Comparison of ENCODE assay signal across 8 cellular contexts in genomic region chr16:67846320-67847063, GRCh38. TPM values are rescaled to one million over a fixed set of nuclear protein-coding genes. Genes with fewer than 3 reads are reported as not detected.
DNase-seq lines count a peak whose midpoint lies in the region; ATAC-seq, FAIRE-seq and TF ChIP-seq lines count a peak whose summit lies in the region.

Gene NUTF2, plus strand, starts transcription at chr16:67846933. Its CDS starts 18,198 bp downstream, at chr16:67865131.

- H3K4me3 Mint-ChIP-seq in progenitor cell of endocrine pancreas (ENCODE audit: low read depth): peak within 1 kb of the TSS; percentile 90

- ATAC-seq in HG02852 (IDR thresholded peaks at IDR 0.05; ENCODE audit: unreplicated experiment) (peak; percentile 53), heart right ventricle (peak; percentile 84 to 93 (median 89))

- H3K9me3 Mint-ChIP-seq in progenitor cell of endocrine pancreas (ENCODE audit: low read depth): no peaks in the 10 kb centered on the region

- peaks cover 21 to 64% (median 57%) of the 10 kb centered on the region in 9 donors for H3K4me1 ChIP-seq in heart right ventricle

- intact Hi-C loops in T-helper 1 cell treated with Interleukin-12 subunit alpha and Interleukin-12 subunit beta and Interleukin-4 antibody, amounts not matched to agents 30 ng/mL and 1 ng/mL, for 36 hours (cut with micrococcal nuclease): loop anchor here (1.0 to 10.0 kb wide), 13 partner anchors 13 to 832 kb away; partner anchors contain the start of genes ACD, CTCF, GFOD2 and NFATC3
- intact Hi-C loops in heart right ventricle (cut with DNase I): loop anchor here in 3 of 10 donors (2.0 to 10.0 kb wide), 5 partner anchors 16 to 322 kb away; partner anchors contain the start of genes EDC4 (in 1 of the 3), RANBP10 (in 1 of the 3), RIPOR1 (in 1 of the 3) and TSNAXIP1 (in 1 of the 3)

- peak; percentile 88 for FAIRE-seq in GM12892 (lab: Jason Lieb, UNC)

- H3K4me3 ChIP-seq in heart right ventricle: peak within 1 kb of the TSS; percentile 55 to 100 (median 96)

- peaks cover 1% of the 10 kb centered on the region for H3K36me3 Mint-ChIP-seq in progenitor cell of endocrine pancreas (ENCODE audit: insufficient read depth)

- H3K27ac Mint-ChIP-seq in progenitor cell of endocrine pancreas: peak within 1 kb of the TSS; percentile 98

- H3K36me3 ChIP-seq in heart right ventricle: peaks cover 0 to 6% (median 0%) of the 10 kb centered on the region in 9 donors

- 1% methylated on average over 48 to 57 of the region's 57 CpGs for WGBS in heart right ventricle, 2 donors

- H3K9me3 ChIP-seq in heart right ventricle: no peaks in the 10 kb centered on the region

- H3K4me1 Mint-ChIP-seq in progenitor cell of endocrine pancreas (ENCODE audit: low read depth): peaks cover 41% of the 10 kb centered on the region

- H3K27me3 ChIP-seq in heart right ventricle: no peaks in the 10 kb centered on the region

- peak within 1 kb of the TSS; percentile 90 to 100 (median 97) for H3K27ac ChIP-seq in heart right ventricle

- DNase-seq in GM12892 (ENCODE audit: insufficient read length) (peak; percentile 95), NCI-H146 treated with DMSO at 0.1 percent for 48 hours (lab: John Stamatoyannopoulos, UW; ENCODE audit: unreplicated experiment) (peak; percentile 81), amniotic epithelial cell (ENCODE audit: low read depth) (peak; percentile 89), heart right ventricle (peak; percentile 96 to 97), progenitor cell of endocrine pancreas (ENCODE audit: low spot score, unreplicated experiment) (peak; percentile 97), ureter (ENCODE audit: low spot score) (peak; percentile 97)

- no peaks in the 10 kb centered on the region for H3K27me3 Mint-ChIP-seq in progenitor cell of endocrine pancreas

- peak; percentile 75; the same call in 1 of the 2 replicates for TF ChIP-seq POLR2A in GM12892 (IDR thresholded peaks at IDR 0.05; ENCODE audit: low read depth, low read length)

- TF ChIP-seq CTCF in heart right ventricle (IDR thresholded peaks at IDR 0.05): no peak
- TF ChIP-seq CTCF in progenitor cell of endocrine pancreas (IDR thresholded peaks at IDR 0.05; ENCODE audit: unreplicated experiment): no peak

RNA-seq across cellular contexts. Expression of gene NUTF2, which starts in this region (rescaled TPM):
- 131 TPM for polyA plus RNA-seq in GM12892 (2012; ENCODE audit: missing spikeins)
- total RNA-seq in T-helper 1 cell treated with Interleukin-12 subunit alpha and Interleukin-12 subunit beta and Interleukin-4 antibody, amounts not matched to agents 30 ng/mL and 1 ng/mL, for 36 hours: 126 and 132 TPM in 2 replicates
- 100 to 1,000 TPM in 1 of 10 donors, 10 to 100 TPM in 9; 73.9 to 105 (median 80.5) TPM for total RNA-seq in heart right ventricle
- 100 to 1,000 TPM; 186 to 214 TPM for polyA plus RNA-seq in heart right ventricle
- 167 and 177 TPM in 2 replicates for total RNA-seq in progenitor cell of endocrine pancreas
- 85.2 TPM for total RNA-seq in ureter

Comparison
In these comparisons a context has a peak if more than half of its experiments do, and no peak if none do; other contexts are left out.
1. Peak in every context shown above with its lines: DNase-seq, ATAC-seq, H3K4me3 ChIP-seq and H3K27ac ChIP-seq.